In the genomic region with DNA sequence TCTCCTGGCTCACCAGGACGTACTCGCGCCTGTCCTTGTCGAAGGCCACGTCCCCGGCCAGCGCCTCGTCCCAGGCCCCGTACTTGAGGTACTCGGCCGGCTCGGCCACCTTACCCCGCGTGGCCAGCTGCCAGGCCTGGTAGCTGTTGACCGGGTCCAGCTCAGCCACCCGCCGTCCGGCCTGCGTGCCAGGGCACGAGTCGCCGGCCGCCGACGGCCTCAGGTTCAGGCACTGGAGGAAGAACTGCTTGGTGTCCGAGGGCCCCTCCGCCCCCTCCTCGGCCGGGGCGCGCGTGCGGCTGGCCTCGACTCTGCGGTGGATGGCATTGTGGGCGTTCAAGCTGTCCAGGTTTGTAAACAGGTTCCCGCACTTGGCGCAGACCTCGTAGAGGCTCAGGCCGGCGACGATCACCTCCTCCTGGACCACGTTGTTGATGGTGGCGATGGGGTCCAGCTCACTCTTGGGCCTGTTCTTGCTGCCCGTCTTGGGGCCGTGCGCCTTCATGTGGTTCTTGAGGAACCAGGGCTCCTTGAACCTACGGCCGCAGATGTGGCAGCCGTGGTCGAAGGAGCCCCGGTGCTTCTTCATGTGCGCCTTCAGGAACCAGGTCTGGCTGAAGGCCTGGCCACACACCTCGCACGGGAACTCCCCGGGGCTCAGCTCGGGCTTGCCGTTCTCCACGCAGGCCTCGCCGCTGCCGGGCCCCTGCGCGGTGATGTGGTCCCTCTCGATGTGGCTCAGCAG, we compare ENCODE assay signal across 21 cellular contexts. TPM values are rescaled to one million over a fixed set of nuclear protein-coding genes. Genes with fewer than 3 reads are reported as not detected.
DNase-seq lines count a peak whose midpoint lies in the region; ATAC-seq and TF ChIP-seq lines count a peak whose summit lies in the region.
"Had no signal": no experiment of that assay in that cellular context is flagged by ENCODE, and none has a peak within 500 bp of the region (broad histone marks: within the 10 kb centered on the region; RNA-seq: fewer than 3 reads in every experiment).

No MANE protein-coding gene starts in this region.

- H2AFZ ChIP-seq in smooth muscle cell (ENCODE audit: low read depth) = no peak overlapping the region

- H3K79me2 ChIP-seq in smooth muscle cell (ENCODE audit: low read depth) = peaks cover 76% of the 10 kb centered on the region

- peaks cover 0 to 63% (median 26%) of the 10 kb centered on the region in 6 donors for H3K36me3 ChIP-seq in spleen
- H3K36me3 ChIP-seq in smooth muscle cell (ENCODE audit: low read depth) = no peaks in the 10 kb centered on the region

- no peak for TF ChIP-seq CTCF in spleen (IDR thresholded peaks at IDR 0.05 in 8 of 11, conservative IDR thresholded peaks at IDR 0.05 in 3 of 11)
- no peak for TF ChIP-seq CTCF in smooth muscle cell (IDR thresholded peaks at IDR 0.05; ENCODE audit: borderline replicate concordance, insufficient read depth, poor library complexity, severe bottlenecking)

- H3K27me3 ChIP-seq in spleen (replicated peaks in 1 of 7) (no peaks in the 10 kb centered on the region), smooth muscle cell (ENCODE audit: low read depth) (no peaks in the 10 kb centered on the region)
- H3K27me3 ChIP-seq: BE2C had no signal

- WGBS in spleen, 5 donors = 95 to 97% (median 97%) methylated on average over 35 to 65 of the region's 65 CpGs
- 98% methylated on average over 54 of the region's 65 CpGs for whole genome bisulfite sequencing in smooth muscle cell (ENCODE audit: low lambda C conversion rate)

- peaks cover 16% of the 10 kb centered on the region for H3F3A ChIP-seq in smooth muscle cell (ENCODE audit: low read depth)

- no peak overlapping the region for H3K9ac ChIP-seq in smooth muscle cell (ENCODE audit: low read depth)

- DNase-seq in activated effector memory CD4-positive, alpha-beta T cell treated with anti-CD3 and anti-CD28 coated beads, Interleukin-2, amount 50 U/mL, for 16 hours = peak; percentile 61
- DNase-seq in activated effector memory CD4-positive, alpha-beta T cell treated with Interleukin-2 at 50 U/mL for 16 hours = no peak
- peak; percentile 43 for DNase-seq in D341Med (ENCODE audit: low spot score)
- DNase-seq in islet precursor cell = peak; percentile 39
- peak; percentile 74 for DNase-seq in spleen
- DNase-seq in smooth muscle cell (lab: John Stamatoyannopoulos, UW; ENCODE audit: unreplicated experiment) = no peak
- DNase-seq: BE2C, DMS 273 treated with DMSO at 0.1 percent for 48 hours, DND-41, KG1, NCI-H1092, NCI-H1436, NCI-H187 treated with DMSO at 0.1 percent for 48 hours, NCI-H2107, NCI-H446 treated with DMSO at 0.1 percent for 48 hours, NCI-H526 treated with DMSO at 0.1 percent for 48 hours had no signal

- TF ChIP-seq POLR2A in spleen (IDR thresholded peaks at IDR 0.05) = no peak

- H3K27ac ChIP-seq in spleen (no peak overlapping the region), smooth muscle cell (ENCODE audit: low read depth) (no peak overlapping the region)
- H3K27ac ChIP-seq: A549 had no signal

- H3K4me3 ChIP-seq in spleen (no peak overlapping the region), smooth muscle cell (no peak overlapping the region)
- H3K4me3 ChIP-seq: A549, GM12878, HAP-1 had no signal

- ATAC-seq in HG03565 (IDR thresholded peaks at IDR 0.05; ENCODE audit: unreplicated experiment) = no peak
- ATAC-seq: A549, GM12878, Right ventricle myocardium inferior had no signal

- no peaks in the 10 kb centered on the region for H3K9me3 ChIP-seq in spleen
- no peaks in the 10 kb centered on the region for H3K9me3 ChIP-seq in smooth muscle cell (replicated peaks; ENCODE audit: low read depth)
- H3K9me3 ChIP-seq: A549, BE2C, HAP-1 had no signal

- intact Hi-C loops in spleen (cut with DNase I; ENCODE audit: low total_unique reads) = no loop called here

- H3K4me1 ChIP-seq in spleen = peaks cover 7 to 35% (median 22%) of the 10 kb centered on the region in 6 donors
- H3K4me1 ChIP-seq in smooth muscle cell (ENCODE audit: low read depth) = peaks cover 25% of the 10 kb centered on the region
- H3K4me1 ChIP-seq: HAP-1 had no signal

- H3K4me2 ChIP-seq in smooth muscle cell = no peak overlapping the region
- H3K4me2 ChIP-seq: A549 had no signal

- H4K20me1 ChIP-seq in smooth muscle cell (ENCODE audit: low read depth) = peaks cover 97% of the 10 kb centered on the region

RNA-seq across cellular contexts. Expression of gene ZNF516, which starts 53.2 kb away (rescaled TPM):
- total RNA-seq in spleen (10 to 100 TPM; 20.8 to 58.4 (median 41.1) TPM), smooth muscle cell (24.2 and 32.3 TPM in 2 replicates)
- polyA plus RNA-seq in spleen (1 to 10 TPM; 4.5 to 8.7 (median 4.9) TPM), smooth muscle cell (14.1 and 15.6 TPM in 2 replicates)

Comparison
In these comparisons a context has a peak if more than half of its experiments do, and no peak if none do; other contexts are left out.
1. DNase-seq: peak in activated effector memory CD4-positive, alpha-beta T cell treated with anti-CD3 and anti-CD28 coated beads, Interleukin-2, amount 50 U/mL, for 16 hours (single experiment), D341Med (single experiment), islet precursor cell (single experiment) and spleen (single experiment); none in activated effector memory CD4-positive, alpha-beta T cell treated with Interleukin-2 at 50 U/mL for 16 hours (single experiment) and smooth muscle cell (single experiment).